20 cellular contexts compared by ENCODE assay signal in genomic region chr11:863389-864117, GRCh38. TPM values are rescaled to one million over a fixed set of nuclear protein-coding genes. Genes with fewer than 3 reads are reported as not detected.
DNase-seq lines count a peak whose midpoint lies in the region; ATAC-seq and TF ChIP-seq lines count a peak whose summit lies in the region.
"Had no signal": no experiment of that assay in that cellular context is flagged by ENCODE, and none has a peak within 500 bp of the region (broad histone marks: within the 10 kb centered on the region; RNA-seq: fewer than 3 reads in every experiment).

No MANE protein-coding gene starts in this region.

- no peaks in the 10 kb centered on the region for H3K9me3 ChIP-seq in IMR-90 (ENCODE audit: control insufficient read depth, insufficient read depth, low read length)
- no peaks in the 10 kb centered on the region for H3K9me3 ChIP-seq in hepatocyte (ENCODE audit: low read depth)
- no peaks in the 10 kb centered on the region for H3K9me3 ChIP-seq in ovary
- H3K9me3 ChIP-seq in colonic mucosa = no peaks in the 10 kb centered on the region
- H3K9me3 ChIP-seq: breast epithelium, prostate gland, upper lobe of right lung had no signal

- H3K27ac Mint-ChIP-seq in activated T-helper 1 cell treated with anti-CD3 and anti-CD28 coated beads, Interleukin-12 subunit alpha, Interleukin-12 subunit beta, Interleukin-2, Interleukin-4 antibody, amounts not matched to agents 30 ng/mL and 10 ng/mL and 1 ng/mL, durations not matched to agents 14 hours and 24 hours and 36 hours = no peak overlapping the region
- H3K27ac Mint-ChIP-seq: activated CD4-positive, alpha-beta T cell treated with anti-CD3 and anti-CD28 coated beads, Interleukin-2, amount 10 ng/mL, durations not matched to agents 24 days and 14 days; dendritic cell treated with granulocyte-macrophage colony-stimulating factor and Interleukin-4, amounts not matched to agents 40 ng/mL and 50 ng/mL, for 4 days; natural killer cell treated with Interleukin-12 subunit alpha and Interleukin-12 subunit beta and Interleukin-15 and Interleukin-18, amount 100 ng/mL, for 72 hours had no signal

- H3K9ac ChIP-seq in IMR-90 (ENCODE audit: low read depth, low read length) (no peak overlapping the region), colonic mucosa (ENCODE audit: low read depth in 2 of 2, low read length in 2 of 2) (no peak overlapping the region)

- no peak for TF ChIP-seq EP300 in ovary (IDR thresholded peaks at IDR 0.05)

- TF ChIP-seq RAD21 in IMR-90 (IDR thresholded peaks at IDR 0.05; ENCODE audit: low read length) = no peak

- H3K27me3 ChIP-seq in IMR-90 (ENCODE audit: control insufficient read depth, insufficient read depth, low read length) (no peaks in the 10 kb centered on the region), hepatocyte (no peaks in the 10 kb centered on the region), ovary (no peaks in the 10 kb centered on the region), colonic mucosa (peaks cover 21% of the 10 kb centered on the region)
- H3K27me3 ChIP-seq: breast epithelium, upper lobe of right lung had no signal

- H3K23ac ChIP-seq in IMR-90 (ENCODE audit: low read depth, low read length) = no peak overlapping the region

- no peaks in the 10 kb centered on the region for H3K9me2 ChIP-seq in hepatocyte (replicated peaks; ENCODE audit: insufficient read depth)

- no peak overlapping the region for H4K8ac ChIP-seq in IMR-90 (ENCODE audit: low read depth in 2 of 2, low read length in 2 of 2)

- CTCF ChIA-PET in IMR-90 (lab: Yijun Ruan, JAX) = no interaction called here

- H3K14ac ChIP-seq in IMR-90 (replicated peaks; ENCODE audit: low read depth, low read length) = no peak overlapping the region

- no peak overlapping the region for H2AK5ac ChIP-seq in IMR-90 (ENCODE audit: low read depth, low read length)

- H3K79me1 ChIP-seq in IMR-90 (ENCODE audit: low read depth in 1 of 2, low read length in 2 of 2) = peaks cover 19 to 59% of the 10 kb centered on the region in 2 experiments; a peak in 3 of 4 replicates

- H3K4me3 ChIP-seq in IMR-90 (ENCODE audit: insufficient read depth, low read depth, low read length) (no peak overlapping the region), hepatocyte (no peak overlapping the region), ovary (no peak overlapping the region), colonic mucosa (no peak overlapping the region)
- H3K4me3 ChIP-seq: breast epithelium, prostate gland, skin epidermis, upper lobe of right lung had no signal

- no peak overlapping the region for H3K4ac ChIP-seq in IMR-90 (ENCODE audit: low read depth, low read length)

- no peaks in the 10 kb centered on the region for H3K36me3 Mint-ChIP-seq in activated T-helper 1 cell treated with anti-CD3 and anti-CD28 coated beads, Interleukin-12 subunit alpha, Interleukin-12 subunit beta, Interleukin-2, Interleukin-4 antibody, amounts not matched to agents 30 ng/mL and 10 ng/mL and 1 ng/mL, durations not matched to agents 14 hours and 24 hours and 36 hours (ENCODE audit: low read depth)
- H3K36me3 Mint-ChIP-seq: natural killer cell treated with Interleukin-12 subunit alpha and Interleukin-12 subunit beta and Interleukin-15 and Interleukin-18, amount 100 ng/mL, for 72 hours had no signal

- H3K18ac ChIP-seq in IMR-90 (ENCODE audit: low read depth, low read length) = no peak overlapping the region

- no peak overlapping the region for H2BK15ac ChIP-seq in IMR-90 (ENCODE audit: low read depth, low read length)

- H3K9me3 Mint-ChIP-seq in activated T-helper 1 cell treated with anti-CD3 and anti-CD28 coated beads, Interleukin-12 subunit alpha, Interleukin-12 subunit beta, Interleukin-2, Interleukin-4 antibody, amounts not matched to agents 30 ng/mL and 10 ng/mL and 1 ng/mL, durations not matched to agents 14 hours and 24 hours and 36 hours = no peaks in the 10 kb centered on the region
- H3K9me3 Mint-ChIP-seq: activated CD4-positive, alpha-beta T cell treated with anti-CD3 and anti-CD28 coated beads, Interleukin-2, amount 10 ng/mL, durations not matched to agents 24 days and 14 days; dendritic cell treated with granulocyte-macrophage colony-stimulating factor and Interleukin-4, amounts not matched to agents 40 ng/mL and 50 ng/mL, for 4 days; natural killer cell treated with Interleukin-12 subunit alpha and Interleukin-12 subunit beta and Interleukin-15 and Interleukin-18, amount 100 ng/mL, for 72 hours had no signal

- peak overlapping the region; percentile 16 for H2AK9ac ChIP-seq in IMR-90 (replicated peaks; ENCODE audit: low read depth, low read length, poor library complexity)

- no peak for TF ChIP-seq CTCF in IMR-90 (conservative IDR thresholded peaks at IDR 0.05; ENCODE audit: low read depth, low read length)
- TF ChIP-seq CTCF in hepatocyte (IDR thresholded peaks at IDR 0.05; ENCODE audit: poor library complexity) = no peak
- TF ChIP-seq CTCF in ovary (IDR thresholded peaks at IDR 0.05) = no peak
- TF ChIP-seq CTCF in colonic mucosa (IDR thresholded peaks at IDR 0.05) = no peak

- peak overlapping the region; percentile 63 for H2AFZ ChIP-seq in IMR-90 (replicated peaks; ENCODE audit: low read length, poor library complexity)
- no peak overlapping the region for H2AFZ ChIP-seq in hepatocyte

- H3K79me2 ChIP-seq in hepatocyte = no peaks in the 10 kb centered on the region

- H3K36me3 ChIP-seq in IMR-90 (ENCODE audit: control insufficient read depth, insufficient read depth, low read length) = peaks cover 33% of the 10 kb centered on the region; the same call in 1 of the 2 replicates
- H3K36me3 ChIP-seq in hepatocyte (replicated peaks; ENCODE audit: insufficient read depth, low read depth) = no peaks in the 10 kb centered on the region
- no peaks in the 10 kb centered on the region for H3K36me3 ChIP-seq in ovary
- no peaks in the 10 kb centered on the region for H3K36me3 ChIP-seq in colonic mucosa
- H3K36me3 ChIP-seq: breast epithelium, prostate gland had no signal

- in situ Hi-C loops in IMR-90 (cut with MboI; ENCODE audit: low sequenced_read_pairs) = no loop called here

- H3K27ac ChIP-seq in IMR-90 (ENCODE audit: insufficient read depth, low read length) (no peak overlapping the region), hepatocyte (peak overlapping the region; percentile 77), ovary (peak overlapping the region; percentile 25 to 36), colonic mucosa (no peak overlapping the region)
- H3K27ac ChIP-seq: breast epithelium, prostate gland, skin epidermis, upper lobe of right lung had no signal

- H2BK5ac ChIP-seq in IMR-90 (ENCODE audit: low read depth, low read length, poor library complexity, severe bottlenecking) = no peak overlapping the region

- no peak for TF ChIP-seq POLR2A in IMR-90 (IDR thresholded peaks at IDR 0.05; ENCODE audit: low read depth, low read length)
- TF ChIP-seq POLR2A in ovary (IDR thresholded peaks at IDR 0.05) = no peak

- no peak overlapping the region for H3K4me2 ChIP-seq in IMR-90 (ENCODE audit: low read depth, low read length)
- H3K4me2 ChIP-seq in hepatocyte = peak overlapping the region; percentile 47

- H2BK120ac ChIP-seq in IMR-90 (ENCODE audit: low read depth, low read length) = no peak overlapping the region

- 80% methylated on average over 3 of the region's 11 CpGs; no CpG with 5 or more reads in 1 of the 2 experiments for WGBS in IMR-90 (ENCODE audit: extremely low coverage in 2 of 2, insufficient read length in 1 of 2), 2 experiments
- 81% methylated on average over 11 of the region's 11 CpGs for WGBS in hepatocyte (ENCODE audit: low lambda C conversion rate, missing lambda C conversion rate)
- WGBS in ovary, 3 donors = 84 to 92% (median 86%) methylated on average over 8 to 11 of the region's 11 CpGs

- no peak for DNase-seq in IMR-90
- no peak for DNase-seq in hepatocyte (ENCODE audit: low spot score)
- DNase-seq in ovary = no peak
- DNase-seq in colonic mucosa = no peak
- DNase-seq in GM19240 (ENCODE audit: insufficient read length, low spot score) = no peak
- DNase-seq in activated T-helper 1 cell treated with anti-CD3 and anti-CD28 coated beads, Interleukin-12 subunit alpha, Interleukin-12 subunit beta, Interleukin-2, Interleukin-4 antibody, amounts not matched to agents 30 ng/mL and 10 ng/mL and 1 ng/mL, durations not matched to agents 14 hours and 24 hours and 36 hours (ENCODE audit: low spot score) = no peak
- DNase-seq: activated CD4-positive, alpha-beta T cell treated with anti-CD3 and anti-CD28 coated beads, Interleukin-2, amount 10 ng/mL, durations not matched to agents 24 days and 14 days; activated effector memory CD4-positive, alpha-beta T cell treated with Interleukin-2 at 50 U/mL for 16 hours; DMS79; NCI-H1105 treated with DMSO at 0.1 percent for 48 hours; NCI-H510A treated with DMSO at 0.1 percent for 48 hours; stimulated activated CD4-positive, alpha-beta T cell treated with anti-CD3 and anti-CD28 coated beads, Interleukin-2, amount 100 ng/mL, for 48 hours; T-helper 1 cell; upper lobe of right lung had no signal

- ATAC-seq in IMR-90 (ENCODE audit: low read depth) = no peak
- ATAC-seq: natural killer cell treated with Interleukin-12 subunit alpha and Interleukin-12 subunit beta and Interleukin-15 and Interleukin-18, amount 100 ng/mL, for 72 hours; Right ventricle myocardium inferior; upper lobe of right lung had no signal

- POLR2A ChIA-PET in IMR-90 (lab: Charles Lee; ENCODE audit: unreplicated experiment) = no interaction called here

- H3K9me1 ChIP-seq in IMR-90 (ENCODE audit: insufficient read depth, low read length) = peaks cover 3% of the 10 kb centered on the region; the same call in 1 of the 2 replicates

- intact Hi-C loops in IMR-90 (cut with micrococcal nuclease) (no loop called here), ovary (cut with DNase I) (no loop called here), colonic mucosa (cut with DNase I) (no loop called here)
- intact Hi-C loops in activated T-helper 1 cell treated with anti-CD3 and anti-CD28 coated beads, Interleukin-12 subunit alpha, Interleukin-12 subunit beta, Interleukin-2, Interleukin-4 antibody, amounts not matched to agents 30 ng/mL and 10 ng/mL and 1 ng/mL, durations not matched to agents 14 hours and 24 hours and 36 hours (cut with micrococcal nuclease) = no loop called here

- no peak overlapping the region for H3K56ac ChIP-seq in IMR-90 (ENCODE audit: extremely low read depth, insufficient read depth, low read length)

- H4K91ac ChIP-seq in IMR-90 (ENCODE audit: insufficient read depth, low read depth, low read length) = no peak overlapping the region

- BruUV-seq in IMR-90 (replicated peaks; lab: Mats Ljungman, UMichigan) = no TSS peak

- no peaks in the 10 kb centered on the region for H3K27me3 Mint-ChIP-seq in activated T-helper 1 cell treated with anti-CD3 and anti-CD28 coated beads, Interleukin-12 subunit alpha, Interleukin-12 subunit beta, Interleukin-2, Interleukin-4 antibody, amounts not matched to agents 30 ng/mL and 10 ng/mL and 1 ng/mL, durations not matched to agents 14 hours and 24 hours and 36 hours (ENCODE audit: insufficient read depth)
- H3K27me3 Mint-ChIP-seq: activated CD4-positive, alpha-beta T cell treated with anti-CD3 and anti-CD28 coated beads, Interleukin-2, amount 10 ng/mL, durations not matched to agents 24 days and 14 days; dendritic cell treated with granulocyte-macrophage colony-stimulating factor and Interleukin-4, amounts not matched to agents 40 ng/mL and 50 ng/mL, for 4 days; natural killer cell treated with Interleukin-12 subunit alpha and Interleukin-12 subunit beta and Interleukin-15 and Interleukin-18, amount 100 ng/mL, for 72 hours had no signal

- H3K4me1 ChIP-seq in IMR-90 (ENCODE audit: control insufficient read depth, insufficient read depth, low read length) (peaks cover 12% of the 10 kb centered on the region), hepatocyte (ENCODE audit: insufficient read depth) (peaks cover 31% of the 10 kb centered on the region), ovary (ENCODE audit: insufficient read depth) (peaks cover 10% of the 10 kb centered on the region), colonic mucosa (peaks cover 12% of the 10 kb centered on the region)
- H3K4me1 ChIP-seq: prostate gland had no signal

- H4K20me1 ChIP-seq in IMR-90 (ENCODE audit: insufficient read depth, low read length) (peaks cover 58% of the 10 kb centered on the region), hepatocyte (ENCODE audit: insufficient read depth, poor library complexity, severe bottlenecking) (no peaks in the 10 kb centered on the region)

- H3K4me1 Mint-ChIP-seq in activated T-helper 1 cell treated with anti-CD3 and anti-CD28 coated beads, Interleukin-12 subunit alpha, Interleukin-12 subunit beta, Interleukin-2, Interleukin-4 antibody, amounts not matched to agents 30 ng/mL and 10 ng/mL and 1 ng/mL, durations not matched to agents 14 hours and 24 hours and 36 hours (ENCODE audit: low read depth) = no peaks in the 10 kb centered on the region
- H3K4me1 Mint-ChIP-seq: activated CD4-positive, alpha-beta T cell treated with anti-CD3 and anti-CD28 coated beads, Interleukin-2, amount 10 ng/mL, durations not matched to agents 24 days and 14 days had no signal

- H3K4me3 Mint-ChIP-seq in activated T-helper 1 cell treated with anti-CD3 and anti-CD28 coated beads, Interleukin-12 subunit alpha, Interleukin-12 subunit beta, Interleukin-2, Interleukin-4 antibody, amounts not matched to agents 30 ng/mL and 10 ng/mL and 1 ng/mL, durations not matched to agents 14 hours and 24 hours and 36 hours = no peak overlapping the region
- H3K4me3 Mint-ChIP-seq: activated CD4-positive, alpha-beta T cell treated with anti-CD3 and anti-CD28 coated beads, Interleukin-2, amount 10 ng/mL, durations not matched to agents 24 days and 14 days; dendritic cell treated with granulocyte-macrophage colony-stimulating factor and Interleukin-4, amounts not matched to agents 40 ng/mL and 50 ng/mL, for 4 days; natural killer cell treated with Interleukin-12 subunit alpha and Interleukin-12 subunit beta and Interleukin-15 and Interleukin-18, amount 100 ng/mL, for 72 hours had no signal

- dilution Hi-C loops in IMR-90 (cut with HindIII; ENCODE audit: low sequenced_read_pairs, unreplicated experiment) = no loop called here

- H4K5ac ChIP-seq in IMR-90 (ENCODE audit: low read depth, low read length) = no peak overlapping the region

- H2BK20ac ChIP-seq in IMR-90 (ENCODE audit: low read depth, low read length) = no peak overlapping the region

RNA-seq across cellular contexts. Expression of gene TSPAN4, which starts 20.9 kb away (rescaled TPM):
- total RNA-seq in IMR-90 (2012; rRNA removed) = 143 and 161 TPM in 2 replicates
- polyA plus RNA-seq in IMR-90 (2012; rRNA removed) = 293 and 327 TPM in 2 replicates
- polyA plus RNA-seq in IMR-90 (2012; cell fraction: cytosol; rRNA removed) = 286 and 483 TPM in 2 replicates
- 295 and 963 TPM in 2 replicates for polyA plus RNA-seq in IMR-90 (2012; cell fraction: nucleus; rRNA removed; ENCODE audit: low replicate concordance)
- total RNA-seq in hepatocyte = 62.5 and 82.8 TPM in 2 replicates
- polyA plus RNA-seq in hepatocyte = 148 and 177 TPM in 2 replicates
- 100 to 1,000 TPM in 1 of 7 donors, 10 to 100 TPM in 6; 66.6 to 109 (median 89.7) TPM for total RNA-seq in ovary
- polyA plus RNA-seq in ovary = 100 to 1,000 TPM in 1 of 2 donors, 1 to 10 TPM in 1; 6.4 to 124 TPM
- total RNA-seq in colonic mucosa = 10 to 100 TPM; 12.1 to 12.7 TPM
- total RNA-seq in activated T-helper 1 cell treated with anti-CD3 and anti-CD28 coated beads, Interleukin-12 subunit alpha, Interleukin-12 subunit beta, Interleukin-2, Interleukin-4 antibody, amounts not matched to agents 30 ng/mL and 10 ng/mL and 1 ng/mL, durations not matched to agents 14 hours and 24 hours and 36 hours = 12.8 and 13.9 TPM in 2 replicates

RNA-seq across cellular contexts. Expression of gene POLR2L, which starts 21.2 kb away (rescaled TPM):
- total RNA-seq in IMR-90 (2012; rRNA removed) (44.4 and 123 TPM in 2 replicates), hepatocyte (38.0 and 50.2 TPM in 2 replicates), ovary (10 to 100 TPM; 26.8 to 89.3 (median 62.7) TPM), colonic mucosa (100 to 1,000 TPM in 1 of 2 donors, 10 to 100 TPM in 1; 77.4 to 181 TPM)
- polyA plus RNA-seq in IMR-90 (2012; rRNA removed) (416 and 907 TPM in 2 replicates), hepatocyte (372 and 402 TPM in 2 replicates), ovary (10 to 100 TPM in 1 of 2 donors, 1 to 10 TPM in 1; 4.9 to 67.3 TPM)
- polyA plus RNA-seq in IMR-90 (2012; cell fraction: cytosol; rRNA removed) = 193 and 430 TPM in 2 replicates
- 27.7 and 112 TPM in 2 replicates for polyA plus RNA-seq in IMR-90 (2012; cell fraction: nucleus; rRNA removed; ENCODE audit: low replicate concordance)
- 114 and 126 TPM in 2 replicates for total RNA-seq in activated T-helper 1 cell treated with anti-CD3 and anti-CD28 coated beads, Interleukin-12 subunit alpha, Interleukin-12 subunit beta, Interleukin-2, Interleukin-4 antibody, amounts not matched to agents 30 ng/mL and 10 ng/mL and 1 ng/mL, durations not matched to agents 14 hours and 24 hours and 36 hours

RNA-seq across cellular contexts. Expression of gene CD151, which starts 30.8 kb away (rescaled TPM):
- 789 and 1,150 TPM in 2 replicates for total RNA-seq in IMR-90 (2012; rRNA removed)
- 1,267 and 1,435 TPM in 2 replicates for polyA plus RNA-seq in IMR-90 (2012; rRNA removed)
- 933 and 2,823 TPM in 2 replicates for polyA plus RNA-seq in IMR-90 (2012; cell fraction: cytosol; rRNA removed)
- polyA plus RNA-seq in IMR-90 (2012; cell fraction: nucleus; rRNA removed; ENCODE audit: low replicate concordance) = 859 and 2,218 TPM in 2 replicates
- 248 and 260 TPM in 2 replicates for total RNA-seq in hepatocyte
- 356 and 392 TPM in 2 replicates for polyA plus RNA-seq in hepatocyte
- total RNA-seq in ovary = 100 to 1,000 TPM in 6 of 7 donors, 10 to 100 TPM in 1; 32.9 to 243 (median 176) TPM
- 100 to 1,000 TPM in 1 of 2 donors, 10 to 100 TPM in 1; 46.3 to 168 TPM for polyA plus RNA-seq in ovary
- 100 to 1,000 TPM; 371 to 396 TPM for total RNA-seq in colonic mucosa
- total RNA-seq in activated T-helper 1 cell treated with anti-CD3 and anti-CD28 coated beads, Interleukin-12 subunit alpha, Interleukin-12 subunit beta, Interleukin-2, Interleukin-4 antibody, amounts not matched to agents 30 ng/mL and 10 ng/mL and 1 ng/mL, durations not matched to agents 14 hours and 24 hours and 36 hours = 80.6 and 82.3 TPM in 2 replicates

RNA-seq across cellular contexts. Expression of gene CRACR2B, which starts 35.8 kb away (rescaled TPM):
- total RNA-seq in IMR-90 (2012; rRNA removed) = 0.28 and 0.54 TPM in 2 replicates
- 2.5 and 3.2 TPM in 2 replicates for polyA plus RNA-seq in IMR-90 (2012; rRNA removed)
- polyA plus RNA-seq in IMR-90 (2012; cell fraction: cytosol; rRNA removed) = 3.2 and 3.5 TPM in 2 replicates
- polyA plus RNA-seq in IMR-90 (2012; cell fraction: nucleus; rRNA removed; ENCODE audit: low replicate concordance) = 8.0 and 18.2 TPM in 2 replicates
- 9.7 and 10.2 TPM in 2 replicates for total RNA-seq in hepatocyte
- 33.2 and 39.7 TPM in 2 replicates for polyA plus RNA-seq in hepatocyte
- total RNA-seq in ovary = 1 to 10 TPM; 1.2 to 6.5 (median 3.9) TPM
- 1 to 10 TPM in 1 of 2 donors, under 1 TPM in 1; 0.18 to 5.0 TPM for polyA plus RNA-seq in ovary
- 100 to 1,000 TPM in 1 of 2 donors, 10 to 100 TPM in 1; 97.3 to 108 TPM for total RNA-seq in colonic mucosa
- total RNA-seq in activated T-helper 1 cell treated with anti-CD3 and anti-CD28 coated beads, Interleukin-12 subunit alpha, Interleukin-12 subunit beta, Interleukin-2, Interleukin-4 antibody, amounts not matched to agents 30 ng/mL and 10 ng/mL and 1 ng/mL, durations not matched to agents 14 hours and 24 hours and 36 hours = 1.1 and 1.3 TPM in 2 replicates

RNA-seq across cellular contexts. Expression of gene PNPLA2, which starts 44.8 kb away (rescaled TPM):
- total RNA-seq in IMR-90 (2012; rRNA removed) = 7.0 and 7.2 TPM in 2 replicates
- polyA plus RNA-seq in IMR-90 (2012; rRNA removed) = 94.3 and 109 TPM in 2 replicates
- 84.2 and 129 TPM in 2 replicates for polyA plus RNA-seq in IMR-90 (2012; cell fraction: cytosol; rRNA removed)
- polyA plus RNA-seq in IMR-90 (2012; cell fraction: nucleus; rRNA removed; ENCODE audit: low replicate concordance) = 289 and 727 TPM in 2 replicates
- total RNA-seq in hepatocyte = 12.2 and 12.9 TPM in 2 replicates
- polyA plus RNA-seq in hepatocyte = 50.0 and 57.3 TPM in 2 replicates
- 10 to 100 TPM; 33.0 to 98.2 (median 83.0) TPM for total RNA-seq in ovary
- polyA plus RNA-seq in ovary = 10 to 100 TPM; 12.9 to 91.5 TPM
- 100 to 1,000 TPM; 139 to 155 TPM for total RNA-seq in colonic mucosa
- 63.3 and 64.0 TPM in 2 replicates for total RNA-seq in activated T-helper 1 cell treated with anti-CD3 and anti-CD28 coated beads, Interleukin-12 subunit alpha, Interleukin-12 subunit beta, Interleukin-2, Interleukin-4 antibody, amounts not matched to agents 30 ng/mL and 10 ng/mL and 1 ng/mL, durations not matched to agents 14 hours and 24 hours and 36 hours

Comparison
In these comparisons a context has a peak if more than half of its experiments do, and no peak if none do; other contexts are left out.
1. H3K27ac ChIP-seq: peak in hepatocyte (single experiment) and ovary (2 of 2); none in IMR-90 (single experiment) and colonic mucosa (single experiment).